In genomic region chr4:11323771-11324170, GRCh38 we compare ENCODE assay signal across 32 cellular contexts.
"Had no signal": no experiment of that assay in that cellular context is flagged by ENCODE, and none has a peak within 500 bp of the region (broad histone marks: within the 10 kb centered on the region; RNA-seq: fewer than 3 reads in every experiment).

No MANE protein-coding gene starts in this region.

- H3K36me3 Mint-ChIP-seq: activated CD4-positive, alpha-beta memory T cell treated with anti-CD3 and anti-CD28 coated beads for 36 hours; activated naive CD8-positive, alpha-beta T cell had no signal

- H3K27me3 Mint-ChIP-seq: activated B cell treated with CpG ODN at 0.5 μM for 24 hours; activated CD4-positive, alpha-beta T cell treated with anti-CD3 and anti-CD28 coated beads, Interleukin-2, amount 10 ng/mL, durations not matched to agents 24 days and 14 days; effector memory CD8-positive, alpha-beta T cell had no signal

- ATAC-seq: activated CD4-positive, CD25-positive, alpha-beta regulatory T cell treated with anti-CD3 and anti-CD28 coated beads, Interleukin-2, amount 50 U/mL, for 24 hours; activated T-cell treated with anti-CD3 and anti-CD28 coated beads, Interleukin-2, amount 50 U/mL, for 72 hours; activated T-helper 17 cell treated with anti-CD3 and anti-CD28 coated beads, Interleukin-2, amount 50 U/mL, for 72 hours; effector memory CD8-positive, alpha-beta T cell; esophagus mucosa; foreskin keratinocyte; gastrocnemius medialis; heart left ventricle; T-helper 17 cell had no signal

- H3K4me3 Mint-ChIP-seq: activated B cell treated with CpG ODN at 0.5 μM for 24 hours; activated CD4-positive, alpha-beta memory T cell treated with anti-CD3 and anti-CD28 coated beads for 36 hours; activated CD4-positive, alpha-beta T cell treated with anti-CD3 and anti-CD28 coated beads, Interleukin-2, amount 10 ng/mL, durations not matched to agents 24 days and 14 days; activated naive CD8-positive, alpha-beta T cell; activated T-cell treated with anti-CD3 and anti-CD28 coated beads, Interleukin-2, amount 50 U/mL, for 24 hours; activated T-cell treated with anti-CD3 and anti-CD28 coated beads, Interleukin-2, amount 50 U/mL, for 72 hours; activated T-helper 17 cell treated with anti-CD3 and anti-CD28 coated beads, Interleukin-2, amount 50 U/mL, for 72 hours; central memory CD8-positive, alpha-beta T cell; effector memory CD8-positive, alpha-beta T cell; T-helper 17 cell; T-helper 2 cell treated with Interferon-gamma antibody and Interleukin-4, amounts not matched to agents 5 μg/mL and 100 μg/mL, for 36 hours had no signal

- H3K4me1 ChIP-seq: foreskin keratinocyte, gastrocnemius medialis, heart left ventricle had no signal

- H3K4me1 Mint-ChIP-seq: activated CD4-positive, alpha-beta T cell treated with anti-CD3 and anti-CD28 coated beads, Interleukin-2, amount 10 ng/mL, durations not matched to agents 24 days and 14 days; activated T-helper 17 cell treated with anti-CD3 and anti-CD28 coated beads, Interleukin-2, amount 50 U/mL, for 72 hours; central memory CD8-positive, alpha-beta T cell; T-helper 17 cell had no signal

- H3K27ac Mint-ChIP-seq: activated B cell treated with CpG ODN at 0.5 μM for 24 hours; activated CD4-positive, alpha-beta memory T cell treated with anti-CD3 and anti-CD28 coated beads for 36 hours; activated CD4-positive, alpha-beta T cell treated with anti-CD3 and anti-CD28 coated beads, Interleukin-2, amount 10 ng/mL, durations not matched to agents 24 days and 14 days; activated naive CD8-positive, alpha-beta T cell; activated T-cell treated with anti-CD3 and anti-CD28 coated beads, Interleukin-2, amount 50 U/mL, for 24 hours; activated T-cell treated with anti-CD3 and anti-CD28 coated beads, Interleukin-2, amount 50 U/mL, for 72 hours; activated T-helper 17 cell treated with anti-CD3 and anti-CD28 coated beads, Interleukin-2, amount 50 U/mL, for 72 hours; effector memory CD8-positive, alpha-beta T cell; T-helper 17 cell; T-helper 2 cell treated with Interferon-gamma antibody and Interleukin-4, amounts not matched to agents 5 μg/mL and 100 μg/mL, for 36 hours had no signal

- H3K27me3 ChIP-seq: brain microvascular endothelial cell, foreskin keratinocyte, gastrocnemius medialis had no signal

- H3K36me3 ChIP-seq: brain microvascular endothelial cell, gastrocnemius medialis, heart left ventricle, WERI-Rb-1 had no signal

- H3K9me3 ChIP-seq: gastrocnemius medialis had no signal

- DNase-seq: activated B cell treated with CpG ODN at 0.5 μM for 24 hours; activated CD4-positive, alpha-beta memory T cell treated with anti-CD3 and anti-CD28 coated beads for 36 hours; activated CD4-positive, alpha-beta T cell treated with anti-CD3 and anti-CD28 coated beads, Interleukin-2, amount 10 ng/mL, durations not matched to agents 24 days and 14 days; activated CD8-positive, alpha-beta memory T cell treated with anti-CD3 and anti-CD28 coated beads, Interleukin-2, amount 50 U/mL, for 48 hours; activated effector memory CD4-positive, alpha-beta T cell treated with Interleukin-2 at 50 U/mL for 16 hours; activated gamma-delta T cell treated with Interleukin-2 at 50 U/mL for 16 hours; activated naive CD4-positive, alpha-beta T cell treated with anti-CD3 and anti-CD28 coated beads, Interleukin-2, amount 50 U/mL, for 16 hours; activated naive CD4-positive, alpha-beta T cell treated with Interleukin-2 at 50 U/mL for 16 hours; activated T-cell treated with anti-CD3 and anti-CD28 coated beads for 4 hours; activated T-cell treated with anti-CD3 and anti-CD28 coated beads, Interleukin-2, amount 50 U/mL, for 24 hours; activated T-cell treated with anti-CD3 and anti-CD28 coated beads, Interleukin-2, amount 50 U/mL, for 72 hours; amniotic stem cell; anterior cingulate cortex; brain microvascular endothelial cell; dermis blood vessel endothelial cell; effector CD4-positive, alpha-beta T cell; effector memory CD8-positive, alpha-beta T cell; foreskin keratinocyte; gastrocnemius medialis; glutamatergic neuron; heart left ventricle; T-helper 1 cell; T-helper 17 cell; T1000; WERI-Rb-1 had no signal

- H3K27ac ChIP-seq: brain microvascular endothelial cell, coronary artery, foreskin keratinocyte, gastrocnemius medialis, heart left ventricle, WERI-Rb-1 had no signal

- H3K4me3 ChIP-seq: coronary artery, gastrocnemius medialis, heart left ventricle had no signal
